8 cellular contexts compared by ENCODE assay signal in the genomic region with DNA sequence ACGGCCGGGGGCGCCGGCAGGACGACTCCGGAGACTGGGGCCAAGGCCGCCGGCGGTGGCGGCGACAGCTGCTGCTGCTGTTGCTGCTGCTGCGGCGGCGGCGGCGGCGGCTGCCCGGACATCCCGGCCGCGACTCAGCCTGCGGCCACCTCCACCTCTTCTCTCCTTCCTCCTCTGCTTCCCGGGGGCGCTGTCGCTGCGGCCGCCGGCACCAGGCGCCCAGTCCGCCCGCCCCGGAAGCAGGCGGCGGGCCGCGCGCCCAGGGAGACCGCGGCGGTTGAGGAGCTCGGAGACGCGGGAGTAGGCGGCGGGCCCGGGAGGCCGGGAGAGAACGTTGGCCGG. TPM values are rescaled to one million over a fixed set of nuclear protein-coding genes. Genes with fewer than 3 reads are reported as not detected.
DNase-seq lines count a peak whose midpoint lies in the region; ATAC-seq and TF ChIP-seq lines count a peak whose summit lies in the region.

No MANE protein-coding gene starts in this region.

- TF ChIP-seq CTCF in AG09319 (IDR thresholded peaks at IDR 0.05; ENCODE audit: low read depth, low read length) (peak; percentile 1; the same call in 1 of the 2 replicates), choroid plexus epithelial cell (conservative IDR thresholded peaks at IDR 0.05; ENCODE audit: low read depth, low read length) (peak; percentile 15)

- ATAC-seq in GM18867 (IDR thresholded peaks at IDR 0.05; ENCODE audit: unreplicated experiment) (peak; percentile 56), HG03066 (IDR thresholded peaks at IDR 0.05; ENCODE audit: low read depth, unreplicated experiment) (peak; percentile 52)

- H3K27me3 ChIP-seq in muscle layer of colon (ENCODE audit: control insufficient read depth in 1 of 2, insufficient read depth in 2 of 2, low read length in 2 of 2), result no peaks in the 10 kb centered on the region

- no peaks in the 10 kb centered on the region for H3K36me3 ChIP-seq in muscle layer of colon (ENCODE audit: insufficient read depth, low read length)

- peak overlapping the region; percentile 76 for H3K27ac ChIP-seq in muscle layer of colon (ENCODE audit: low read depth, low read length)

- peaks cover 26% of the 10 kb centered on the region for H3K4me1 ChIP-seq in muscle layer of colon (ENCODE audit: insufficient read depth, low read length)

- H3K4me3 ChIP-seq in choroid plexus epithelial cell (ENCODE audit: low read depth, low read length), result peak overlapping the region; percentile 77
- H3K4me3 ChIP-seq in muscle layer of colon (ENCODE audit: low read depth in 1 of 2, low read length in 2 of 2), result peak overlapping the region; percentile 24 to 62

- H3K9me3 ChIP-seq in muscle layer of colon (ENCODE audit: low read length), result no peaks in the 10 kb centered on the region

- no peak for DNase-seq in AG09319 (ENCODE audit: extremely low read depth, low read depth)
- peak; percentile 75 for DNase-seq in RPMI7951 (ENCODE audit: low read depth)
- no peak for DNase-seq in choroid plexus epithelial cell (ENCODE audit: low read depth)
- no peak for DNase-seq in mesenteric fat pad (ENCODE audit: low spot score)
- no peak for DNase-seq in H4 (ENCODE audit: low spot score)

- no peak overlapping the region for H3K9ac ChIP-seq in muscle layer of colon (ENCODE audit: low read length)

RNA-seq across cellular contexts. Expression of a gene that starts 0.3 kb away (rescaled TPM):
- 28.6 and 33.0 TPM in 2 replicates for total RNA-seq in RPMI7951 (2014; rRNA removed; shearing (Covaris generic))
- 42.2 TPM for total RNA-seq in mesenteric fat pad
- 15.7 and 18.7 TPM in 2 replicates for total RNA-seq in H4 (2014; rRNA removed; shearing (Covaris generic))
